1 cellular context compared by ENCODE assay signal in the genomic region with DNA sequence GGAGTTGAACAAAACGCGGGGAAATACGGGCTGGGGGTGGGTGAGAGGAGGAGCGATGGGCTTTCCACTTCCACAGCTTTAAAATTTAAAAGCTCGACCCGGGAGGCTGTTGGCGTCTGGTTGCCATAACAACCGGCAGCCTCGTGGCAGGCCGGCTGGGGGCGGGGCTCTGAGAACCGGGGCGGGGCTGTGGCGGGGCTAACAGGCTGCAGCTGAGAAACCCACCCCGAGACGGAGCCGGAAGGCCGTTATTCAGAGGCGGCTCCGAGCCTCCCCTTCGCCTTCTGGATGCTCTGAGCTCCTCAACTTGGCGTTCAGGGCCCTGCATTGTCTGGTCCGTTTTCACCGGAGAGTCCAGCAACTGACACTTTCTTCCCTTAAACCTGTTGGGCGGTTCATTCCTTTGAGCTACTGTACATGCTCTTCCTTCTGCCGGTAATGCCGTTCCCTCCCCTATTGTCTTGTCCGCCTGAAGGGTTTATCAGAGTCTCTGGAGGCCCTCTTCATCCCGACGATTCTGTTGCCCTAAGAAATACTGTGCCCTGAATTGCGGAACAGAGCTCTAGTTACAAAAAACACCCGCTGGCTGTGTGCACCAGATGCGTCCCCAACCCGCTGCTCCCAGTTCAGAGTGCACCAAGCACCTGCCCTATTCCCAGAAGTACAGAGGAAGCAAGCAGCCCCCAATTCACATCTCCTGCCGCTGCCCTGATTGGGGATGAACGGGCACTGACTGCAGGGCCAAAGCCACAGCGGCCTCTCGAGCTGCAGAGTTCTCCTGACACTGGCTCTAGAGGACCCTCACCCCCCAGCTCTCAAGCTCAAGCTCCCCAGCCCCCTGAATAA.
TF ChIP-seq lines count a peak whose summit lies in the region.

No MANE protein-coding gene starts in this region.

TF ChIP-seq in HepG2, 621 proteins besides CTCF, POLR2A, EP300 and RAD21 (continued from another document and continues in another):
- TF ChIP-seq, protein P1, sequence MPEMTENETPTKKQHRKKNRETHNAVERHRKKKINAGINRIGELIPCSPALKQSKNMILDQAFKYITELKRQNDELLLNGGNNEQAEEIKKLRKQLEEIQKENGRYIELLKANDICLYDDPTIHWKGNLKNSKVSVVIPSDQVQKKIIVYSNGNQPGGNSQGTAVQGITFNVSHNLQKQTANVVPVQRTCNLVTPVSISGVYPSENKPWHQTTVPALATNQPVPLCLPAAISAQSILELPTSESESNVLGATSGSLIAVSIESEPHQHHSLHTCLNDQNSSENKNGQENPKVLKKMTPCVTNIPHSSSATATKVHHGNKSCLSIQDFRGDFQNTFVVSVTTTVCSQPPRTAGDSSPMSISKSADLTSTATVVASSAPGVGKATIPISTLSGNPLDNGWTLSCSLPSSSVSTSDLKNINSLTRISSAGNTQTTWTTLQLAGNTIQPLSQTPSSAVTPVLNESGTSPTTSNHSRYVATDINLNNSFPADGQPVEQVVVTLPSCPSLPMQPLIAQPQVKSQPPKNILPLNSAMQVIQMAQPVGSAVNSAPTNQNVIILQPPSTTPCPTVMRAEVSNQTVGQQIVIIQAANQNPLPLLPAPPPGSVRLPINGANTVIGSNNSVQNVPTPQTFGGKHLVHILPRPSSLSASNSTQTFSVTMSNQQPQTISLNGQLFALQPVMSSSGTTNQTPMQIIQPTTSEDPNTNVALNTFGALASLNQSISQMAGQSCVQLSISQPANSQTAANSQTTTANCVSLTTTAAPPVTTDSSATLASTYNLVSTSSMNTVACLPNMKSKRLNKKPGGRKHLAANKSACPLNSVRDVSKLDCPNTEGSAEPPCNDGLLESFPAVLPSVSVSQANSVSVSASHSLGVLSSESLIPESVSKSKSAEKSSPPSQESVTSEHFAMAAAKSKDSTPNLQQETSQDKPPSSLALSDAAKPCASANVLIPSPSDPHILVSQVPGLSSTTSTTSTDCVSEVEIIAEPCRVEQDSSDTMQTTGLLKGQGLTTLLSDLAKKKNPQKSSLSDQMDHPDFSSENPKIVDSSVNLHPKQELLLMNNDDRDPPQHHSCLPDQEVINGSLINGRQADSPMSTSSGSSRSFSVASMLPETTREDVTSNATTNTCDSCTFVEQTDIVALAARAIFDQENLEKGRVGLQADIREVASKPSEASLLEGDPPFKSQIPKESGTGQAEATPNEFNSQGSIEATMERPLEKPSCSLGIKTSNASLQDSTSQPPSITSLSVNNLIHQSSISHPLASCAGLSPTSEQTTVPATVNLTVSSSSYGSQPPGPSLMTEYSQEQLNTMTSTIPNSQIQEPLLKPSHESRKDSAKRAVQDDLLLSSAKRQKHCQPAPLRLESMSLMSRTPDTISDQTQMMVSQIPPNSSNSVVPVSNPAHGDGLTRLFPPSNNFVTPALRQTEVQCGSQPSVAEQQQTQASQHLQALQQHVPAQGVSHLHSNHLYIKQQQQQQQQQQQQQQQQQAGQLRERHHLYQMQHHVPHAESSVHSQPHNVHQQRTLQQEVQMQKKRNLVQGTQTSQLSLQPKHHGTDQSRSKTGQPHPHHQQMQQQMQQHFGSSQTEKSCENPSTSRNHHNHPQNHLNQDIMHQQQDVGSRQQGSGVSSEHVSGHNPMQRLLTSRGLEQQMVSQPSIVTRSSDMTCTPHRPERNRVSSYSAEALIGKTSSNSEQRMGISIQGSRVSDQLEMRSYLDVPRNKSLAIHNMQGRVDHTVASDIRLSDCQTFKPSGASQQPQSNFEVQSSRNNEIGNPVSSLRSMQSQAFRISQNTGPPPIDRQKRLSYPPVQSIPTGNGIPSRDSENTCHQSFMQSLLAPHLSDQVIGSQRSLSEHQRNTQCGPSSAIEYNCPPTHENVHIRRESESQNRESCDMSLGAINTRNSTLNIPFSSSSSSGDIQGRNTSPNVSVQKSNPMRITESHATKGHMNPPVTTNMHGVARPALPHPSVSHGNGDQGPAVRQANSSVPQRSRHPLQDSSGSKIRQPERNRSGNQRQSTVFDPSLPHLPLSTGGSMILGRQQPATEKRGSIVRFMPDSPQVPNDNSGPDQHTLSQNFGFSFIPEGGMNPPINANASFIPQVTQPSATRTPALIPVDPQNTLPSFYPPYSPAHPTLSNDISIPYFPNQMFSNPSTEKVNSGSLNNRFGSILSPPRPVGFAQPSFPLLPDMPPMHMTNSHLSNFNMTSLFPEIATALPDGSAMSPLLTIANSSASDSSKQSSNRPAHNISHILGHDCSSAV (CRISPR knock-in tag; IDR thresholded peaks at IDR 0.05; ENCODE audit: borderline replicate concordance), result no peak
- no peak for TF ChIP-seq TARDBP (CRISPR knock-in tag; IDR thresholded peaks at IDR 0.05)
- TF ChIP-seq ZNF430 (CRISPR knock-in tag; IDR thresholded peaks at IDR 0.05), result no peak
- TF ChIP-seq SAFB2 (CRISPR knock-in tag; IDR thresholded peaks at IDR 0.05; ENCODE audit: borderline replicate concordance, low read depth), result no peak
- TF ChIP-seq TOE1 (CRISPR knock-in tag; IDR thresholded peaks at IDR 0.05), result no peak
- TF ChIP-seq, protein P2, sequence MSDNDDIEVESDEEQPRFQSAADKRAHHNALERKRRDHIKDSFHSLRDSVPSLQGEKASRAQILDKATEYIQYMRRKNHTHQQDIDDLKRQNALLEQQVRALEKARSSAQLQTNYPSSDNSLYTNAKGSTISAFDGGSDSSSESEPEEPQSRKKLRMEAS (IDR thresholded peaks at IDR 0.05), result peak; percentile 47; the same call in 1 of the 2 replicates
- no peak for TF ChIP-seq GTF3A (CRISPR knock-in tag; conservative IDR thresholded peaks at IDR 0.05)
- TF ChIP-seq, protein P3, sequence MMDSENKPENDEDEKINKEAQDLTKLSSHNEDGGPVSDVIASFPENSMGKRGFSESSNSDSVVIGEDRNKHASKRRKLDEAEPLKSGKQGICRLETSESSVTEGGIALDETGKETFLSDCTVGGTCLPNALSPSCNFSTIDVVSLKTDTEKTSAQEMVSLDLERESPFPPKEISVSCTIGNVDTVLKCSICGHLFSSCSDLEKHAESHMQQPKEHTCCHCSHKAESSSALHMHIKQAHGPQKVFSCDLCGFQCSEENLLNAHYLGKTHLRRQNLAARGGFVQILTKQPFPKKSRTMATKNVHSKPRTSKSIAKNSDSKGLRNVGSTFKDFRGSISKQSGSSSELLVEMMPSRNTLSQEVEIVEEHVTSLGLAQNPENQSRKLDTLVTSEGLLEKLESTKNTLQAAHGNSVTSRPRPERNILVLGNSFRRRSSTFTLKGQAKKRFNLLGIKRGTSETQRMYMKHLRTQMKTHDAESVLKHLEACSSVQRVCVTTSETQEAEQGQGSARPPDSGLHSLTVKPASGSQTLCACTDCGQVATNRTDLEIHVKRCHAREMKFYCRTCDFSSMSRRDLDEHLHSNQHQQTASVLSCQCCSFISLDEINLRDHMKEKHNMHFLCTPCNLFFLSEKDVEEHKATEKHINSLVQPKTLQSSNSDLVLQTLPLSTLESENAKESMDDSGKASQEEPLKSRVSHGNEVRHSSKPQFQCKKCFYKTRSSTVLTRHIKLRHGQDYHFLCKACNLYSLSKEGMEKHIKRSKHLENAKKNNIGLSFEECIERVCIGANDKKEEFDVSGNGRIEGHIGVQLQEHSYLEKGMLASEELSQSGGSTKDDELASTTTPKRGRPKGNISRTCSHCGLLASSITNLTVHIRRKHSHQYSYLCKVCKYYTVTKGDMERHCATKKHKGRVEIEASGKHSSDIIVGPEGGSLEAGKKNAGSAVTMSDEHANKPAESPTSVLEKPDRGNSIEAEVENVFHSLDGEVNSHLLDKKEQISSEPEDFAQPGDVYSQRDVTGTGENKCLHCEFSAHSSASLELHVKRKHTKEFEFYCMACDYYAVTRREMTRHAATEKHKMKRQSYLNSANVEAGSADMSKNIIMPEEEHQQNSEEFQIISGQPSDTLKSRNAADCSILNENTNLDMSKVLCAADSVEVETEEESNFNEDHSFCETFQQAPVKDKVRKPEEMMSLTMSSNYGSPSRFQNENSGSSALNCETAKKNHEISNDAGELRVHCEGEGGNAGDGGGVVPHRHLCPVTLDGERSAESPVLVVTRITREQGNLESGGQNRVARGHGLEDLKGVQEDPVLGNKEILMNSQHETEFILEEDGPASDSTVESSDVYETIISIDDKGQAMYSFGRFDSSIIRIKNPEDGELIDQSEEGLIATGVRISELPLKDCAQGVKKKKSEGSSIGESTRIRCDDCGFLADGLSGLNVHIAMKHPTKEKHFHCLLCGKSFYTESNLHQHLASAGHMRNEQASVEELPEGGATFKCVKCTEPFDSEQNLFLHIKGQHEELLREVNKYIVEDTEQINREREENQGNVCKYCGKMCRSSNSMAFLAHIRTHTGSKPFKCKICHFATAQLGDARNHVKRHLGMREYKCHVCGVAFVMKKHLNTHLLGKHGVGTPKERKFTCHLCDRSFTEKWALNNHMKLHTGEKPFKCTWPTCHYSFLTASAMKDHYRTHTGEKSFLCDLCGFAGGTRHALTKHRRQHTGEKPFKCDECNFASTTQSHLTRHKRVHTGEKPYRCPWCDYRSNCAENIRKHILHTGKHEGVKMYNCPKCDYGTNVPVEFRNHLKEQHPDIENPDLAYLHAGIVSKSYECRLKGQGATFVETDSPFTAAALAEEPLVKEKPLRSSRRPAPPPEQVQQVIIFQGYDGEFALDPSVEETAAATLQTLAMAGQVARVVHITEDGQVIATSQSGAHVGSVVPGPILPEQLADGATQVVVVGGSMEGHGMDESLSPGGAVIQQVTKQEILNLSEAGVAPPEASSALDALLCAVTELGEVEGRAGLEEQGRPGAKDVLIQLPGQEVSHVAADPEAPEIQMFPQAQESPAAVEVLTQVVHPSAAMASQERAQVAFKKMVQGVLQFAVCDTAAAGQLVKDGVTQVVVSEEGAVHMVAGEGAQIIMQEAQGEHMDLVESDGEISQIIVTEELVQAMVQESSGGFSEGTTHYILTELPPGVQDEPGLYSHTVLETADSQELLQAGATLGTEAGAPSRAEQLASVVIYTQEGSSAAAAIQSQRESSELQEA (CRISPR knock-in tag; IDR thresholded peaks at IDR 0.05; ENCODE audit: not compliant biosample characterization), result no peak
- TF ChIP-seq MIER2 (CRISPR knock-in tag; IDR thresholded peaks at IDR 0.05), result no peak
- TF ChIP-seq RBAK (CRISPR knock-in tag; IDR thresholded peaks at IDR 0.05), result 0 out of 2 replicates have a peak, but pooled peaks have one; percentile 32
- TF ChIP-seq BCL6 (CRISPR knock-in tag; IDR thresholded peaks at IDR 0.05), result no peak
- TF ChIP-seq TBX3 (IDR thresholded peaks at IDR 0.05; ENCODE audit: borderline replicate concordance), result no peak
- no peak for TF ChIP-seq PAX8 (CRISPR knock-in tag; IDR thresholded peaks at IDR 0.05; ENCODE audit: borderline replicate concordance)
- peak; percentile 40 for TF ChIP-seq RBM22 (optimal IDR thresholded peaks at IDR 0.05; ENCODE audit: low read length)
- TF ChIP-seq, protein P4, sequence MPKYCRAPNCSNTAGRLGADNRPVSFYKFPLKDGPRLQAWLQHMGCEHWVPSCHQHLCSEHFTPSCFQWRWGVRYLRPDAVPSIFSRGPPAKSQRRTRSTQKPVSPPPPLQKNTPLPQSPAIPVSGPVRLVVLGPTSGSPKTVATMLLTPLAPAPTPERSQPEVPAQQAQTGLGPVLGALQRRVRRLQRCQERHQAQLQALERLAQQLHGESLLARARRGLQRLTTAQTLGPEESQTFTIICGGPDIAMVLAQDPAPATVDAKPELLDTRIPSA (CRISPR knock-in tag; IDR thresholded peaks at IDR 0.05; ENCODE audit: borderline replicate concordance), result no peak
- TF ChIP-seq ISX (CRISPR knock-in tag; conservative IDR thresholded peaks at IDR 0.05), result no peak
- TF ChIP-seq, protein P5, sequence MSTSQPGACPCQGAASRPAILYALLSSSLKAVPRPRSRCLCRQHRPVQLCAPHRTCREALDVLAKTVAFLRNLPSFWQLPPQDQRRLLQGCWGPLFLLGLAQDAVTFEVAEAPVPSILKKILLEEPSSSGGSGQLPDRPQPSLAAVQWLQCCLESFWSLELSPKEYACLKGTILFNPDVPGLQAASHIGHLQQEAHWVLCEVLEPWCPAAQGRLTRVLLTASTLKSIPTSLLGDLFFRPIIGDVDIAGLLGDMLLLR (CRISPR knock-in tag; IDR thresholded peaks at IDR 0.05), result no peak
- TF ChIP-seq RFX3 (CRISPR knock-in tag; IDR thresholded peaks at IDR 0.05), result peak; percentile 88
- TF ChIP-seq, protein P6, sequence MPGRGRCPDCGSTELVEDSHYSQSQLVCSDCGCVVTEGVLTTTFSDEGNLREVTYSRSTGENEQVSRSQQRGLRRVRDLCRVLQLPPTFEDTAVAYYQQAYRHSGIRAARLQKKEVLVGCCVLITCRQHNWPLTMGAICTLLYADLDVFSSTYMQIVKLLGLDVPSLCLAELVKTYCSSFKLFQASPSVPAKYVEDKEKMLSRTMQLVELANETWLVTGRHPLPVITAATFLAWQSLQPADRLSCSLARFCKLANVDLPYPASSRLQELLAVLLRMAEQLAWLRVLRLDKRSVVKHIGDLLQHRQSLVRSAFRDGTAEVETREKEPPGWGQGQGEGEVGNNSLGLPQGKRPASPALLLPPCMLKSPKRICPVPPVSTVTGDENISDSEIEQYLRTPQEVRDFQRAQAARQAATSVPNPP (CRISPR knock-in tag; IDR thresholded peaks at IDR 0.05), result no peak
- TF ChIP-seq, protein P7, sequence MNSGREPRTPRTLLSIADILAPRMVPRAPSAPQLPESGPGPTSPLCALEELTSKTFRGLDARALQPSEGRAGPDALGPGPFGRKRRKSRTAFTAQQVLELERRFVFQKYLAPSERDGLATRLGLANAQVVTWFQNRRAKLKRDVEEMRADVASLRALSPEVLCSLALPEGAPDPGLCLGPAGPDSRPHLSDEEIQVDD (CRISPR knock-in tag; IDR thresholded peaks at IDR 0.05; ENCODE audit: borderline replicate concordance), result no peak
- TF ChIP-seq NR2F2 (IDR thresholded peaks at IDR 0.05; ENCODE audit: borderline replicate concordance, low read depth), result no peak
- TF ChIP-seq, protein P8, sequence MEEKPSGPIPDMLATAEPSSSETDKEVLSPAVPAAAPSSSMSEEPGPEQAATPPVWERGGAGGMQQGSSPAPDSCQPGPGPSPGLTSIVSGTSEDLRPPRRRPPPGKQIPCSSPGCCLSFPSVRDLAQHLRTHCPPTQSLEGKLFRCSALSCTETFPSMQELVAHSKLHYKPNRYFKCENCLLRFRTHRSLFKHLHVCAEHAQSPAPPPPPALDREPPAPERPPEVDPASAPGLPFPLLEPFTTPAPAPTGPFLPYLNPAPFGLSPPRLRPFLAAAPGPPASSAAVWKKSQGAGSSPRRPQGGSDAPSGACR (CRISPR knock-in tag; IDR thresholded peaks at IDR 0.05), result no peak
